33 cellular contexts compared by ENCODE assay signal in the genomic region with DNA sequence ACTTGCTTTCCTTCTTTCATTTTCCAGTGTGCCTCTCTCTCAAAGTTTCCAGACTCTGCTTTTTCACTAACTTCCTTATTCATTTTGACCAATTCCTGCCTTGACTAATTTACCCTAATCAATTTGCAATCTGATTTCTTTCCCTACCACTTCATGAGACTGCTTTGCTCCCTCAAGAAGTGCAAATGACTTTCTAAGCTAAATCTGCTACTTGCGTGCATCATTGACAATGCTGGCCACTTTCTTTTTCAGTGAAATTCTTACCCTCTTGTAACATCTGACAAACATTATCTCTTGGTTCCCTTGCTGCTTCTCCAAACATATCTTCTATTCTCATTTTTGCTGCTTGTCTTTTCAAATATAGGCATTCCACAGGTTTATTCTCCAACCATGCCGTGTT.
"Had no signal": no experiment of that assay in that cellular context is flagged by ENCODE, and none has a peak within 500 bp of the region (broad histone marks: within the 10 kb centered on the region; RNA-seq: fewer than 3 reads in every experiment).

No MANE protein-coding gene starts in this region.

- H3K9me3 Mint-ChIP-seq: activated CD8-positive, alpha-beta T cell treated with anti-CD3 and anti-CD28 coated beads for 36 hours had no signal

- H3K36me3 Mint-ChIP-seq: activated naive CD8-positive, alpha-beta T cell had no signal

- H3K4me1 Mint-ChIP-seq: activated B cell treated with CpG ODN at 0.5 μM for 24 hours; activated T-helper 17 cell treated with anti-CD3 and anti-CD28 coated beads, Interleukin-2, amount 50 U/mL, for 72 hours; central memory CD8-positive, alpha-beta T cell; T-helper 17 cell had no signal

- H3K27me3 Mint-ChIP-seq: activated B cell treated with CpG ODN at 0.5 μM for 24 hours; activated CD8-positive, alpha-beta T cell treated with anti-CD3 and anti-CD28 coated beads for 36 hours; activated naive CD8-positive, alpha-beta T cell; activated T-helper 17 cell treated with anti-CD3 and anti-CD28 coated beads, Interleukin-2, amount 50 U/mL, for 72 hours; central memory CD8-positive, alpha-beta T cell; dendritic cell treated with granulocyte-macrophage colony-stimulating factor and Interleukin-4, amounts not matched to agents 40 ng/mL and 50 ng/mL, for 4 days; T-helper 17 cell had no signal

- FAIRE-seq: astrocyte, bronchial epithelial cell, frontal cortex had no signal

- H3K27me3 ChIP-seq: brain microvascular endothelial cell, dorsolateral prefrontal cortex, esophagus squamous epithelium had no signal

- H3K36me3 ChIP-seq: brain microvascular endothelial cell, WERI-Rb-1 had no signal

- H3K27ac Mint-ChIP-seq: activated B cell treated with CpG ODN at 0.5 μM for 24 hours; activated CD8-positive, alpha-beta T cell treated with anti-CD3 and anti-CD28 coated beads for 36 hours; activated naive CD8-positive, alpha-beta T cell; activated T-helper 17 cell treated with anti-CD3 and anti-CD28 coated beads, Interleukin-2, amount 50 U/mL, for 72 hours; dendritic cell treated with granulocyte-macrophage colony-stimulating factor and Interleukin-4, amounts not matched to agents 40 ng/mL and 50 ng/mL, for 4 days; endodermal cell; T-helper 17 cell; T-helper 2 cell treated with Interferon-gamma antibody and Interleukin-4, amounts not matched to agents 5 μg/mL and 100 μg/mL, for 36 hours had no signal

- H3K4me3 Mint-ChIP-seq: activated B cell treated with CpG ODN at 0.5 μM for 24 hours; activated CD8-positive, alpha-beta T cell treated with anti-CD3 and anti-CD28 coated beads for 36 hours; activated naive CD8-positive, alpha-beta T cell; activated T-cell treated with anti-CD3 and anti-CD28 coated beads, Interleukin-2, amount 50 U/mL, for 4 hours; activated T-helper 17 cell treated with anti-CD3 and anti-CD28 coated beads, Interleukin-2, amount 50 U/mL, for 72 hours; central memory CD8-positive, alpha-beta T cell; dendritic cell treated with granulocyte-macrophage colony-stimulating factor and Interleukin-4, amounts not matched to agents 40 ng/mL and 50 ng/mL, for 4 days; endodermal cell; T-helper 17 cell; T-helper 2 cell treated with Interferon-gamma antibody and Interleukin-4, amounts not matched to agents 5 μg/mL and 100 μg/mL, for 36 hours had no signal

- DNase-seq: activated B cell treated with CpG ODN at 0.5 μM for 24 hours; activated CD4-positive, alpha-beta T cell treated with anti-CD3 and anti-CD28 coated beads for 48 hours; activated CD4-positive, alpha-beta T cell treated with anti-CD3 and anti-CD28 coated beads, Interleukin-2, amount 50 U/mL, for 1 hour; activated CD4-positive, alpha-beta T cell treated with anti-CD3 and anti-CD28 coated beads, Interleukin-2, amount 50 U/mL, for 48 hours; activated CD8-positive, alpha-beta memory T cell treated with anti-CD3 and anti-CD28 coated beads for 24 hours; activated CD8-positive, alpha-beta T cell treated with anti-CD3 and anti-CD28 coated beads for 36 hours; activated effector memory CD4-positive, alpha-beta T cell treated with Interleukin-2 at 50 U/mL for 16 hours; activated gamma-delta T cell treated with Interleukin-2 at 50 U/mL for 16 hours; activated naive CD4-positive, alpha-beta T cell treated with anti-CD3 and anti-CD28 coated beads, Interleukin-2, amount 50 U/mL, for 16 hours; activated naive CD4-positive, alpha-beta T cell treated with Interleukin-2 at 50 U/mL for 16 hours; activated T-cell treated with anti-CD3 and anti-CD28 coated beads, Interleukin-2, amount 50 U/mL, for 4 hours; amniotic stem cell; anterior cingulate cortex; brain microvascular endothelial cell; dorsolateral prefrontal cortex; effector memory CD4-positive, alpha-beta T cell; endodermal cell; esophagus squamous epithelium; foreskin fibroblast; T-helper 1 cell; T-helper 17 cell; T1000; WERI-Rb-1 had no signal

- H3K27ac ChIP-seq: brain microvascular endothelial cell, coronary artery, dorsolateral prefrontal cortex, esophagus squamous epithelium, WERI-Rb-1 had no signal

- ATAC-seq: activated CD4-positive, CD25-positive, alpha-beta regulatory T cell treated with anti-CD3 and anti-CD28 coated beads, Interleukin-2, amount 50 U/mL, for 24 hours; activated CD8-positive, alpha-beta T cell treated with anti-CD3 and anti-CD28 coated beads for 36 hours; activated T-cell treated with anti-CD3 and anti-CD28 coated beads, Interleukin-2, amount 50 U/mL, for 4 hours; activated T-helper 17 cell treated with anti-CD3 and anti-CD28 coated beads, Interleukin-2, amount 50 U/mL, for 72 hours; T-helper 17 cell had no signal

- H3K4me3 ChIP-seq: coronary artery, dorsolateral prefrontal cortex, esophagus squamous epithelium had no signal

- H3K9me3 ChIP-seq: esophagus squamous epithelium had no signal
